ENCODE assay signal across 20 cellular contexts in genomic region chr21:14526199-14526598, GRCh38. TPM values are rescaled to one million over a fixed set of nuclear protein-coding genes. Genes with fewer than 3 reads are reported as not detected.
DNase-seq lines count a peak whose midpoint lies in the region; ATAC-seq and TF ChIP-seq lines count a peak whose summit lies in the region.
"Had no signal": no experiment of that assay in that cellular context is flagged by ENCODE, and none has a peak within 500 bp of the region (broad histone marks: within the 10 kb centered on the region; RNA-seq: fewer than 3 reads in every experiment).

No MANE protein-coding gene starts in this region.

- POLR2A ChIA-PET in activated CD8-positive, alpha-beta T cell treated with anti-CD3 and anti-CD28 coated beads, Interleukin-2, amount 10 ng/mL, durations not matched to agents 7 days and 5 days (lab: Charles Lee): interaction anchor here (1.8 kb wide), 1 partner anchor 19 kb away, joined by 8 read pairs; no protein-coding TSS in a partner anchor

- peaks cover 25% of the 10 kb centered on the region for H3K36me3 Mint-ChIP-seq in activated T-cell treated with anti-CD3 and anti-CD28 coated beads, Interleukin-2, amount 50 U/mL, for 4 hours (ENCODE audit: insufficient read depth)
- H3K36me3 Mint-ChIP-seq in activated CD8-positive, alpha-beta T cell treated with anti-CD3 and anti-CD28 coated beads, Interleukin-2, amount 10 ng/mL, durations not matched to agents 7 days and 5 days (ENCODE audit: low read depth): peaks cover 51% of the 10 kb centered on the region

- no peaks in the 10 kb centered on the region for H3K36me3 ChIP-seq in neutrophil
- H3K36me3 ChIP-seq: sigmoid colon, upper lobe of left lung had no signal

- H3K4me3 ChIP-seq in HL-60 (replicated peaks; ENCODE audit: insufficient read depth, low read length): no peak overlapping the region
- H3K4me3 ChIP-seq in neutrophil (ENCODE audit: low read depth in 1 of 2, low read length in 1 of 2): no peak overlapping the region
- H3K4me3 ChIP-seq: body of pancreas, sigmoid colon, upper lobe of left lung had no signal

- CTCF ChIA-PET in activated CD8-positive, alpha-beta T cell treated with anti-CD3 and anti-CD28 coated beads, Interleukin-2, amount 10 ng/mL, durations not matched to agents 7 days and 5 days (lab: Charles Lee): interaction anchor here (1.2 to 6.3 kb wide), 2 partner anchors 17 to 211 kb away, joined by 5 to 32 read pairs; no protein-coding TSS in a partner anchor

- H3K4me3 Mint-ChIP-seq in activated T-cell treated with anti-CD3 and anti-CD28 coated beads, Interleukin-2, amount 50 U/mL, for 4 hours: peak overlapping the region; percentile 62
- peak overlapping the region; percentile 47 for H3K4me3 Mint-ChIP-seq in activated CD8-positive, alpha-beta T cell treated with anti-CD3 and anti-CD28 coated beads, Interleukin-2, amount 10 ng/mL, durations not matched to agents 7 days and 5 days

- H3K27me3 Mint-ChIP-seq in activated T-cell treated with anti-CD3 and anti-CD28 coated beads, Interleukin-2, amount 50 U/mL, for 4 hours (ENCODE audit: low read depth): no peaks in the 10 kb centered on the region
- H3K27me3 Mint-ChIP-seq in activated CD8-positive, alpha-beta T cell treated with anti-CD3 and anti-CD28 coated beads, Interleukin-2, amount 10 ng/mL, durations not matched to agents 7 days and 5 days (ENCODE audit: low read depth): no peaks in the 10 kb centered on the region

- no peak for ATAC-seq in activated T-cell treated with anti-CD3 and anti-CD28 coated beads, Interleukin-2, amount 50 U/mL, for 4 hours
- no peak for ATAC-seq in activated CD8-positive, alpha-beta T cell treated with anti-CD3 and anti-CD28 coated beads, Interleukin-2, amount 10 ng/mL, durations not matched to agents 7 days and 5 days
- no peak for ATAC-seq in HG03095 (IDR thresholded peaks at IDR 0.05; ENCODE audit: unreplicated experiment)
- ATAC-seq: body of pancreas had no signal

- TF ChIP-seq CTCF in HL-60 (IDR thresholded peaks at IDR 0.05; ENCODE audit: insufficient read depth, low read length) (no peak), neutrophil (IDR thresholded peaks at IDR 0.05) (no peak)

- no peaks in the 10 kb centered on the region for H3K9me3 Mint-ChIP-seq in activated T-cell treated with anti-CD3 and anti-CD28 coated beads, Interleukin-2, amount 50 U/mL, for 4 hours
- H3K9me3 Mint-ChIP-seq in activated CD8-positive, alpha-beta T cell treated with anti-CD3 and anti-CD28 coated beads, Interleukin-2, amount 10 ng/mL, durations not matched to agents 7 days and 5 days (ENCODE audit: insufficient read depth): no peaks in the 10 kb centered on the region

- peaks cover 73% of the 10 kb centered on the region for H3K4me1 Mint-ChIP-seq in activated T-cell treated with anti-CD3 and anti-CD28 coated beads, Interleukin-2, amount 50 U/mL, for 4 hours (ENCODE audit: low read depth)
- peaks cover 70% of the 10 kb centered on the region for H3K4me1 Mint-ChIP-seq in activated CD8-positive, alpha-beta T cell treated with anti-CD3 and anti-CD28 coated beads, Interleukin-2, amount 10 ng/mL, durations not matched to agents 7 days and 5 days (ENCODE audit: low read depth)

- no peaks in the 10 kb centered on the region for H3K9me3 ChIP-seq in neutrophil
- H3K9me3 ChIP-seq: body of pancreas, sigmoid colon, upper lobe of left lung had no signal

- H3K4me1 ChIP-seq in neutrophil (ENCODE audit: control insufficient read depth in 1 of 2, insufficient read depth in 1 of 2, low read depth in 1 of 2, low read length in 1 of 2): peaks cover 81 to 89% of the 10 kb centered on the region in 2 experiments
- H3K4me1 ChIP-seq: body of pancreas had no signal

- H3K27ac ChIP-seq in HL-60 (replicated peaks) (peak overlapping the region; percentile 69), neutrophil (peak overlapping the region; percentile 66)
- H3K27ac ChIP-seq: body of pancreas had no signal

- H3K27me3 ChIP-seq in HL-60 (ENCODE audit: insufficient read depth, poor library complexity, severe bottlenecking): no peaks in the 10 kb centered on the region
- no peaks in the 10 kb centered on the region for H3K27me3 ChIP-seq in neutrophil
- H3K27me3 ChIP-seq: body of pancreas, sigmoid colon, upper lobe of left lung had no signal

- H3K27ac Mint-ChIP-seq in activated CD8-positive, alpha-beta T cell treated with anti-CD3 and anti-CD28 coated beads, Interleukin-2, amount 10 ng/mL, durations not matched to agents 7 days and 5 days: peak overlapping the region; percentile 22

- DNase-seq in activated T-cell treated with anti-CD3 and anti-CD28 coated beads, Interleukin-2, amount 50 U/mL, for 4 hours: no peak
- no peak for DNase-seq in activated T-cell treated with anti-CD3 and anti-CD28 coated beads, Interleukin-2, amount 50 U/mL, for 1 hour
- DNase-seq in HL-60 (ENCODE audit: low read depth in 1 of 2, low spot score in 1 of 2): no peak
- DNase-seq in activated CD8-positive, alpha-beta T cell treated with anti-CD3 and anti-CD28 coated beads, Interleukin-2, amount 10 ng/mL, durations not matched to agents 7 days and 5 days: no peak
- DNase-seq in stimulated activated naive CD4-positive, alpha-beta T cell treated with Interleukin-2 at 50 U/mL for 16 hours (lab: John Stamatoyannopoulos, UW): no peak
- no peak for DNase-seq in stimulated activated CD4-positive, alpha-beta T cell treated with anti-CD3 and anti-CD28 coated beads, Interleukin-4, amount 100 ng/mL, for 1 hour
- DNase-seq: activated CD4-positive, CD25-positive, alpha-beta regulatory T cell treated with anti-CD3 and anti-CD28 coated beads, Interleukin-2, amount 50 U/mL, for 72 hours; activated effector memory CD4-positive, alpha-beta T cell treated with Interleukin-2 at 50 U/mL for 16 hours; body of pancreas; Calu3; GF-D8; kidney; sigmoid colon; stimulated activated CD8-positive, alpha-beta memory T cell treated with anti-CD3 and anti-CD28 coated beads, Interleukin-4, amount 100 ng/mL, for 48 hours; SW 1271; upper lobe of left lung had no signal

RNA-seq across cellular contexts. Expression of gene SAMSN1, which starts 19.9 kb away (rescaled TPM):
- total RNA-seq in activated T-cell treated with anti-CD3 and anti-CD28 coated beads, Interleukin-2, amount 50 U/mL, for 4 hours: 100 to 1,000 TPM in 1 of 3 donors, 10 to 100 TPM in 2; 54.0 to 107 (median 73.5) TPM
- total RNA-seq in activated CD8-positive, alpha-beta T cell treated with anti-CD3 and anti-CD28 coated beads, Interleukin-2, amount 10 ng/mL, durations not matched to agents 7 days and 5 days: 100 to 1,000 TPM; 103 to 104 TPM
- total RNA-seq: fibroblast of lung, M059J had no signal
